In genomic region chrX:103215037-103215767, GRCh38 we compare ENCODE assay signal across 8 cellular contexts. TPM values are rescaled to one million over a fixed set of nuclear protein-coding genes. Genes with fewer than 3 reads are reported as not detected.
DNase-seq lines count a peak whose midpoint lies in the region; ATAC-seq and TF ChIP-seq lines count a peak whose summit lies in the region.

Gene BEX4 (plus strand): TSS chrX:103215108. CDS start chrX:103216154, 1,046 bp downstream.

- POLR2A ChIA-PET in naive thymus-derived CD8-positive, alpha-beta T cell (lab: Charles Lee) = interaction anchor here (0.9 to 1.7 kb wide), 4 partner anchors 34 to 1283 kb away, joined by 3 to 8 read pairs (median 4); partner anchors contain the start of genes BEX2, TCEAL8 and ZMAT1

- peaks cover 6 to 16% (median 13%) of the 10 kb centered on the region in 4 donors for H3K4me1 Mint-ChIP-seq in naive thymus-derived CD8-positive, alpha-beta T cell
- H3K4me1 Mint-ChIP-seq in stimulated activated effector memory CD8-positive, alpha-beta T cell treated with anti-CD3 and anti-CD28 coated beads, Interleukin-12 subunit alpha, Interleukin-12 subunit beta, amount 100 ng/mL, for 72 hours = no peaks in the 10 kb centered on the region

- TF ChIP-seq CTCF in fibroblast of lung (conservative IDR thresholded peaks at IDR 0.05 in 1 of 2, IDR thresholded peaks at IDR 0.05 in 1 of 2; ENCODE audit: low read depth in 1 of 2, low read length in 2 of 2) = no peak

- no peaks in the 10 kb centered on the region for H3K27me3 ChIP-seq in fibroblast of lung (ENCODE audit: control insufficient read depth, insufficient read depth, low read length)

- no peaks in the 10 kb centered on the region for H3K79me2 ChIP-seq in fibroblast of lung (ENCODE audit: control insufficient read depth, insufficient read depth, low read length)

- H3K36me3 Mint-ChIP-seq in naive thymus-derived CD8-positive, alpha-beta T cell = peaks cover 0 to 19% (median 0%) of the 10 kb centered on the region in 3 donors
- H3K36me3 Mint-ChIP-seq in stimulated activated effector memory CD8-positive, alpha-beta T cell treated with anti-CD3 and anti-CD28 coated beads, Interleukin-12 subunit alpha, Interleukin-12 subunit beta, amount 100 ng/mL, for 72 hours = peaks cover 5% of the 10 kb centered on the region

- peak within 1 kb of the TSS; percentile 76 to 98 (median 96) for H3K27ac Mint-ChIP-seq in naive thymus-derived CD8-positive, alpha-beta T cell
- peak within 1 kb of the TSS; percentile 89 for H3K27ac Mint-ChIP-seq in stimulated activated effector memory CD8-positive, alpha-beta T cell treated with anti-CD3 and anti-CD28 coated beads, Interleukin-12 subunit alpha, Interleukin-12 subunit beta, amount 100 ng/mL, for 72 hours

- H3K4me3 Mint-ChIP-seq in naive thymus-derived CD8-positive, alpha-beta T cell = peak within 1 kb of the TSS; percentile 80 to 94 (median 88)
- H3K4me3 Mint-ChIP-seq in stimulated activated effector memory CD8-positive, alpha-beta T cell treated with anti-CD3 and anti-CD28 coated beads, Interleukin-12 subunit alpha, Interleukin-12 subunit beta, amount 100 ng/mL, for 72 hours = peak within 1 kb of the TSS; percentile 75

- ATAC-seq in GM19043 (IDR thresholded peaks at IDR 0.05; ENCODE audit: low read depth, unreplicated experiment) = peak; percentile 96
- peak; percentile 83 for ATAC-seq in HG03280 (IDR thresholded peaks at IDR 0.05; ENCODE audit: unreplicated experiment)
- ATAC-seq in naive thymus-derived CD8-positive, alpha-beta T cell = peak; percentile 87
- ATAC-seq in stimulated activated effector memory CD8-positive, alpha-beta T cell treated with anti-CD3 and anti-CD28 coated beads, Interleukin-12 subunit alpha, Interleukin-12 subunit beta, amount 100 ng/mL, for 72 hours = peak; percentile 97

- H3K9ac ChIP-seq in fibroblast of lung (ENCODE audit: insufficient read depth, low read length) = peak within 1 kb of the TSS; percentile 53

- H3K4me3 ChIP-seq in fibroblast of lung (replicated peaks in 1 of 4; ENCODE audit: control extremely low read depth in 1 of 4, insufficient read depth in 1 of 4, low read depth in 3 of 4, low read length in 4 of 4) = peak within 1 kb of the TSS; percentile 44 to 65 (median 52)

- H3K36me3 ChIP-seq in fibroblast of lung (ENCODE audit: control insufficient read depth, insufficient read depth, low read length) = no peaks in the 10 kb centered on the region

- no peaks in the 10 kb centered on the region for H4K20me1 ChIP-seq in fibroblast of lung (ENCODE audit: control insufficient read depth, extremely low read depth, insufficient read depth, low read length)

- H3K27me3 Mint-ChIP-seq in naive thymus-derived CD8-positive, alpha-beta T cell = no peaks in the 10 kb centered on the region

- no peaks in the 10 kb centered on the region for H3K9me3 ChIP-seq in fibroblast of lung (ENCODE audit: control insufficient read depth, insufficient read depth, low read depth, low read length)

- H3K4me1 ChIP-seq in fibroblast of lung (ENCODE audit: control insufficient read depth, extremely low read depth, insufficient read depth, low read length) = no peaks in the 10 kb centered on the region

- peak within 1 kb of the TSS; percentile 27 for H3K27ac ChIP-seq in fibroblast of lung (ENCODE audit: insufficient read depth, low read length)

- peak within 1 kb of the TSS; percentile 70 for H2AFZ ChIP-seq in fibroblast of lung (ENCODE audit: low read length)

- DNase-seq in Ammon's horn (ENCODE audit: low spot score) = peak; percentile 95
- DNase-seq in NOMO-1 (lab: John Stamatoyannopoulos, UW; ENCODE audit: unreplicated experiment in 2 of 2) = peak; percentile 11 to 38
- peak; percentile 56 to 64 for DNase-seq in activated T-helper 1 cell treated with anti-CD3 and anti-CD28 coated beads, Interleukin-2, amount 50 U/mL, for 16 hours (ENCODE audit: low read depth in 1 of 2, low spot score in 1 of 2)
- peak; percentile 57 to 65 for DNase-seq in fibroblast of lung (ENCODE audit: low read depth in 2 of 2)
- peak; percentile 71 to 91 (median 82) for DNase-seq in naive thymus-derived CD8-positive, alpha-beta T cell
- peak; percentile 42 to 81 for DNase-seq in stimulated activated effector memory CD8-positive, alpha-beta T cell treated with anti-CD3 and anti-CD28 coated beads, Interleukin-12 subunit alpha, Interleukin-12 subunit beta, amount 100 ng/mL, for 72 hours (ENCODE audit: low spot score in 2 of 2)

- peak within 1 kb of the TSS; percentile 59 for H3K4me2 ChIP-seq in fibroblast of lung (ENCODE audit: extremely low read depth, insufficient read depth, low read length)

- no peaks in the 10 kb centered on the region for H3K9me3 Mint-ChIP-seq in naive thymus-derived CD8-positive, alpha-beta T cell
- no peaks in the 10 kb centered on the region for H3K9me3 Mint-ChIP-seq in stimulated activated effector memory CD8-positive, alpha-beta T cell treated with anti-CD3 and anti-CD28 coated beads, Interleukin-12 subunit alpha, Interleukin-12 subunit beta, amount 100 ng/mL, for 72 hours

RNA-seq across cellular contexts. Expression of gene BEX4, which starts in this region (rescaled TPM):
- 11.1 and 20.3 TPM in 2 replicates for total RNA-seq in fibroblast of lung
- polyA plus RNA-seq in fibroblast of lung = 12.4 and 15.5 TPM in 2 replicates
- 10.3 and 15.2 TPM in 2 replicates for polyA plus RNA-seq in fibroblast of lung (2012)
- polyA minus RNA-seq in fibroblast of lung (ENCODE audit: low replicate concordance) = 0.48 and 0.71 TPM in 2 replicates
- 10 to 100 TPM; 54.3 to 57.2 TPM for total RNA-seq in naive thymus-derived CD8-positive, alpha-beta T cell
- 100 to 1,000 TPM in 2 of 3 donors, 10 to 100 TPM in 1; 92.9 to 115 (median 106) TPM for polyA plus RNA-seq in naive thymus-derived CD8-positive, alpha-beta T cell

Comparison
In these comparisons a context has a peak if more than half of its experiments do, and no peak if none do; other contexts are left out.
1. Peak in every context shown above with its lines: DNase-seq, ATAC-seq, H3K4me3 ChIP-seq and H3K27ac ChIP-seq.
2. DNase-seq: peak in every context shown above with its lines; median percentile 95 in Ammon's horn; 82 in naive thymus-derived CD8-positive, alpha-beta T cell; 62 in stimulated activated effector memory CD8-positive, alpha-beta T cell treated with anti-CD3 and anti-CD28 coated beads, Interleukin-12 subunit alpha, Interleukin-12 subunit beta, amount 100 ng/mL, for 72 hours; 61 in fibroblast of lung; 60 in activated T-helper 1 cell treated with anti-CD3 and anti-CD28 coated beads, Interleukin-2, amount 50 U/mL, for 16 hours; 24 in NOMO-1.